33 cellular contexts compared by ENCODE assay signal in the genomic region with DNA sequence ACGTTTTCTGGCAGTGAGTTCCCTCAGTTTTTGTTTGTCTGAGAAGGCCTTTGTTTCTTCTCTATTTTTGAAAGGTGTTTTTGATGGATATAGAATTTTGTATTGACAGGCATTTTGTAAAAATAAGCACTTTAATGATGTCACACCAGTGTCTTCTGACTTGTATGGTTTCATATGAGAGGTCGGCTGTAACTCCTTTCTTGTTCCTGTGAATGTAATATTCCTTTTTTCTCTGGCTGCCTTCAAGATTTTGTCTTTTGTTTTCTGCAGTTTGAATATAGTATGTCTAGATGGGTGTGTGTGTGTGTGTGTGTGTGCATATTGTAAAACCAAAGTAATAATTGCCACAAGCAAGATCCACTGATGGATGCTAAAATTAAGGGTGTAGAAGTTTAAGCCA.
"Had no signal": no experiment of that assay in that cellular context is flagged by ENCODE, and none has a peak within 500 bp of the region (broad histone marks: within the 10 kb centered on the region; RNA-seq: fewer than 3 reads in every experiment).

No MANE protein-coding gene starts in this region.

- H3K36me3 ChIP-seq: adrenal gland, ascending aorta, brain microvascular endothelial cell, breast epithelium, cardiac muscle cell had no signal

- H3K27ac ChIP-seq: adrenal gland, ascending aorta, body of pancreas, brain microvascular endothelial cell, breast epithelium, cardiac muscle cell had no signal

- DNase-seq: activated effector memory CD4-positive, alpha-beta T cell treated with anti-CD3 and anti-CD28 coated beads, Interleukin-2, amount 50 U/mL, for 16 hours; activated effector memory CD4-positive, alpha-beta T cell treated with Interleukin-2 at 50 U/mL for 16 hours; activated gamma-delta T cell; activated gamma-delta T cell treated with Interleukin-2 at 50 U/mL for 16 hours; activated naive CD4-positive, alpha-beta T cell; activated naive CD4-positive, alpha-beta T cell treated with anti-CD3 and anti-CD28 coated beads for 36 hours; activated naive CD4-positive, alpha-beta T cell treated with anti-CD3 and anti-CD28 coated beads, Interleukin-2, amount 10 ng/mL, durations not matched to agents 7 days and 5 days; activated naive CD4-positive, alpha-beta T cell treated with anti-CD3 and anti-CD28 coated beads, Interleukin-2, amount 50 U/mL, for 16 hours; activated naive CD4-positive, alpha-beta T cell treated with Interleukin-2 at 50 U/mL for 16 hours; activated naive CD8-positive, alpha-beta T cell treated with anti-CD3 and anti-CD28 coated beads for 36 hours; activated naive CD8-positive, alpha-beta T cell treated with anti-CD3 and anti-CD28 coated beads, Interleukin-2, amount 10 ng/mL, durations not matched to agents 7 days and 5 days; activated naive CD8-positive, alpha-beta T cell treated with anti-CD3 and anti-CD28 coated beads, Interleukin-2, amount 50 U/mL, for 24 hours; activated T-cell treated with anti-CD3 and anti-CD28 coated beads, Interleukin-2, amount 50 U/mL, for 24 hours; activated T-cell treated with anti-CD3 and anti-CD28 coated beads, Interleukin-2, amount 50 U/mL, for 4 hours; activated T-cell treated with anti-CD3 and anti-CD28 coated beads, Interleukin-2, amount 50 U/mL, for 48 hours; activated T-cell treated with anti-CD3 and anti-CD28 coated beads, Interleukin-2, amount 50 U/mL, for 72 hours; adrenal gland; amniotic stem cell; amygdala; anterior cingulate cortex; aorta; body of pancreas; brain microvascular endothelial cell; caudate nucleus; central memory CD4-positive, alpha-beta T cell; cerebellar nuclear complex had no signal

- H3K4me1 ChIP-seq: adrenal gland, ascending aorta, body of pancreas, breast epithelium had no signal

- FAIRE-seq: astrocyte, bronchial epithelial cell had no signal

- ATAC-seq: activated naive CD4-positive, alpha-beta T cell treated with anti-CD3 and anti-CD28 coated beads, Interleukin-2, amount 50 U/mL, for 72 hours; activated naive CD8-positive, alpha-beta T cell treated with anti-CD3 and anti-CD28 coated beads, Interleukin-2, amount 50 U/mL, for 24 hours; activated T-cell treated with anti-CD3 and anti-CD28 coated beads, Interleukin-2, amount 50 U/mL, for 4 hours; activated T-cell treated with anti-CD3 and anti-CD28 coated beads, Interleukin-2, amount 50 U/mL, for 72 hours; activated T-helper 17 cell treated with anti-CD3 and anti-CD28 coated beads, Interleukin-2, amount 50 U/mL, for 72 hours; body of pancreas had no signal

- H3K27me3 ChIP-seq: adrenal gland, ascending aorta, body of pancreas, brain microvascular endothelial cell, breast epithelium, cardiac muscle cell had no signal

- H3K4me3 ChIP-seq: adrenal gland, ascending aorta, body of pancreas, breast epithelium, cardiac muscle cell had no signal

- H3K9me3 ChIP-seq: adrenal gland, ascending aorta, body of pancreas, breast epithelium had no signal
